ENCODE assay signal across 13 cellular contexts in the genomic region with DNA sequence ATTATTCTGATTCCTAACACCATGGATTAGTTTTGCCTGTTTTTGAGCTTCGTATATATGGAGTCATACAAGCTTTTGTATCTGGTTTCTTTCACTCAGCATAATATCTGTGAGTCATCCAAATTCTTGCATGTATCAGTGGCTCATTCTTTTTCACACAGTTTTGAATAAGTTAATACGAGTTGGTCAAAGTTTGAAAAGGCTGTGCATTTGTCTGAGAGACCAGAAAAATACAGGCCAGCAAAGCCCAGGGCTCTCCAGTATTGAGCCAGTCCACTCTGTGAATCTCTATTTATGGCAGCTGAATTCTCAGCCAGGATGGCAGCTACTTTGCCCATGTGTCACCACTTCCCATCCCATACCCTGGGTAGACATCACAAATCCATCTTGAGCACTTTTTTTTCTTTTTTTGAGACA. TPM values are rescaled to one million over a fixed set of nuclear protein-coding genes. Genes with fewer than 3 reads are reported as not detected.
A peak's percentile ranks its signal among the peaks of the same experiment; 100 is the strongest.
DNase-seq lines count a peak whose midpoint lies in the region; FAIRE-seq and TF ChIP-seq lines count a peak whose summit lies in the region.
"Had no signal": no experiment of that assay in that cellular context is flagged by ENCODE, and none has a peak within 500 bp of the region (broad histone marks: within the 10 kb centered on the region; RNA-seq: fewer than 3 reads in every experiment).

No MANE protein-coding gene starts in this region.

- H3K9me3 ChIP-seq in hepatocyte (ENCODE audit: low read depth) (no peaks in the 10 kb centered on the region), kidney (ENCODE audit: control insufficient read depth in 1 of 2, low read length in 2 of 2) (no peaks in the 10 kb centered on the region)
- H3K9me3 ChIP-seq: HAP-1, tibial artery had no signal

- no peaks in the 10 kb centered on the region for H3K79me2 ChIP-seq in hepatocyte

- no peak overlapping the region for H3K9ac ChIP-seq in kidney (ENCODE audit: low read length in 2 of 2)

- H3K36me3 ChIP-seq in brain microvascular endothelial cell (replicated peaks) = no peaks in the 10 kb centered on the region
- H3K36me3 ChIP-seq in hepatocyte (replicated peaks; ENCODE audit: insufficient read depth, low read depth) = no peaks in the 10 kb centered on the region
- H3K36me3 ChIP-seq in kidney (ENCODE audit: control insufficient read depth in 1 of 2, insufficient read depth in 2 of 2, low read length in 2 of 2) = no peaks in the 10 kb centered on the region
- H3K36me3 ChIP-seq: HAP-1, tibial artery had no signal

- H3K27ac ChIP-seq in brain microvascular endothelial cell (peak overlapping the region; percentile 29), hepatocyte (peak overlapping the region; percentile 61), kidney (ENCODE audit: low read depth in 2 of 2, low read length in 2 of 2) (no peak overlapping the region)

- WGBS in hepatocyte (ENCODE audit: low lambda C conversion rate, missing lambda C conversion rate) = 52% methylated on average over 2 of the region's 2 CpGs

- H3K4me1 ChIP-seq in hepatocyte (ENCODE audit: insufficient read depth) (peaks cover 3% of the 10 kb centered on the region), kidney (ENCODE audit: control insufficient read depth in 1 of 2, insufficient read depth in 1 of 2, low read depth in 1 of 2, low read length in 2 of 2) (no peaks in the 10 kb centered on the region)

- in situ Hi-C loops in brain microvascular endothelial cell (cut with HindIII; ENCODE audit: low pct_ligation_motif_present, low sequenced_read_pairs) = no loop called here

- DNase-seq in A172 (ENCODE audit: low spot score) (peak; percentile 64), HK-2 (ENCODE audit: unreplicated experiment) (peak; percentile 28), brain microvascular endothelial cell (peak; percentile 34), hepatocyte (ENCODE audit: low spot score) (no peak), GM19240 (ENCODE audit: insufficient read length, low spot score) (no peak), NCI-H510A (lab: John Stamatoyannopoulos, UW) (no peak), NCI-H187 (lab: John Stamatoyannopoulos, UW) (no peak), kidney (no peak)
- DNase-seq: activated T-cell treated with anti-CD3 and anti-CD28 coated beads, Interleukin-2, amount 50 U/mL, for 4 hours; AML-193; tibial artery had no signal

- H3K4me2 ChIP-seq in hepatocyte = no peak overlapping the region

- intact Hi-C loops in kidney (cut with DNase I) = no loop called here

- TF ChIP-seq CTCF in brain microvascular endothelial cell (IDR thresholded peaks at IDR 0.05; ENCODE audit: low read depth, low read length, missing control alignments) = no peak
- no peak for TF ChIP-seq CTCF in hepatocyte (IDR thresholded peaks at IDR 0.05; ENCODE audit: poor library complexity)
- TF ChIP-seq CTCF in kidney (IDR thresholded peaks at IDR 0.05; ENCODE audit: borderline replicate concordance, extremely low read depth, insufficient read depth) = no peak

- no peaks in the 10 kb centered on the region for H3K27me3 ChIP-seq in brain microvascular endothelial cell (replicated peaks)
- no peaks in the 10 kb centered on the region for H3K27me3 ChIP-seq in hepatocyte
- H3K27me3 ChIP-seq: tibial artery had no signal

- H3K4me3 ChIP-seq in brain microvascular endothelial cell (ENCODE audit: low read depth, low read length) (no peak overlapping the region), hepatocyte (no peak overlapping the region), kidney (ENCODE audit: low read length in 2 of 2) (no peak overlapping the region)
- H3K4me3 ChIP-seq: HAP-1, tibial artery had no signal

- no peaks in the 10 kb centered on the region for H3K9me2 ChIP-seq in hepatocyte (replicated peaks; ENCODE audit: insufficient read depth)

- FAIRE-seq in kidney (lab: Jason Lieb, UNC) = no peak
- FAIRE-seq: TTC549 had no signal

- no peak overlapping the region for H2AFZ ChIP-seq in hepatocyte

- no peaks in the 10 kb centered on the region for H4K20me1 ChIP-seq in hepatocyte (ENCODE audit: insufficient read depth, poor library complexity, severe bottlenecking)

RNA-seq across cellular contexts. Expression of a gene that starts 7.2 kb away (rescaled TPM):
- total RNA-seq in A172 (2014; rRNA removed; shearing (Covaris generic)) = 74.7 and 86.5 TPM in 2 replicates
- total RNA-seq in hepatocyte (95.1 and 101 TPM in 2 replicates), kidney (104 TPM)
- polyA plus RNA-seq in hepatocyte (7.3 and 8.1 TPM in 2 replicates), kidney (ENCODE audit: insufficient read depth, low read depth, low replicate concordance) (137 TPM)

Comparison
In these comparisons a context has a peak if more than half of its experiments do, and no peak if none do; other contexts are left out.
1. DNase-seq: peak in A172 (single experiment), HK-2 (single experiment) and brain microvascular endothelial cell (single experiment); none in hepatocyte (single experiment), GM19240 (single experiment), NCI-H510A (single experiment), NCI-H187 (0 of 2) and kidney (single experiment).
2. H3K27ac ChIP-seq: peak in brain microvascular endothelial cell (single experiment) and hepatocyte (single experiment); none in kidney (0 of 2).